Comparison of ENCODE assay signal across 8 cellular contexts in genomic region chr19:36837902-36838783, GRCh38. TPM values are rescaled to one million over a fixed set of nuclear protein-coding genes. Genes with fewer than 3 reads are reported as not detected.
A peak's percentile ranks its signal among the peaks of the same experiment; 100 is the strongest.
DNase-seq lines count a peak whose midpoint lies in the region; ATAC-seq and TF ChIP-seq lines count a peak whose summit lies in the region.

Gene ZNF790 (minus strand): TSS chr19:36838387. CDS start chr19:36825619, 12,768 bp downstream.

- TF ChIP-seq CTCF in HL-60 (IDR thresholded peaks at IDR 0.05; ENCODE audit: insufficient read depth, low read length) (no peak), esophagus squamous epithelium (IDR thresholded peaks at IDR 0.05) (no peak)

- 1% methylated on average over 28 to 34 of the region's 56 CpGs for WGBS in esophagus squamous epithelium, 2 donors

- peak within 1 kb of the TSS in 2 of 7 donors; percentile 45 to 54 for H3K27ac Mint-ChIP-seq in CD4-positive, alpha-beta memory T cell

- peaks cover 0 to 41% (median 29%) of the 10 kb centered on the region in 8 donors for H3K9me3 Mint-ChIP-seq in CD4-positive, alpha-beta memory T cell

- H3K9me3 ChIP-seq in CD4-positive, alpha-beta memory T cell (ENCODE audit: control insufficient read depth in 1 of 2, low read length in 2 of 2) = peaks cover 0 to 22% of the 10 kb centered on the region in 2 donors
- H3K9me3 ChIP-seq in esophagus squamous epithelium = peaks cover 0 to 44% (median 22%) of the 10 kb centered on the region in 3 donors
- H3K9me3 ChIP-seq in muscle layer of duodenum (ENCODE audit: control insufficient read depth in 1 of 2, low read length in 2 of 2) = peaks cover 9 to 36% of the 10 kb centered on the region in 2 donors

- H3K4me1 Mint-ChIP-seq in CD4-positive, alpha-beta memory T cell = peaks cover 0 to 13% (median 5%) of the 10 kb centered on the region in 4 donors

- peak within 1 kb of the TSS; percentile 73 for H3K27ac ChIP-seq in CD4-positive, alpha-beta memory T cell (ENCODE audit: low read depth, low read length)
- H3K27ac ChIP-seq in HL-60 (replicated peaks) (peak within 1 kb of the TSS; percentile 91), esophagus squamous epithelium (peak within 1 kb of the TSS; percentile 89 to 95 (median 91)), muscle layer of duodenum (ENCODE audit: low read length) (peak within 1 kb of the TSS; percentile 88)

- no peaks in the 10 kb centered on the region for H3K27me3 Mint-ChIP-seq in CD4-positive, alpha-beta memory T cell

- ATAC-seq in GM19455 (IDR thresholded peaks at IDR 0.05; ENCODE audit: unreplicated experiment) = peak; percentile 88

- peak; percentile 88 to 94 (median 91) for DNase-seq in CD4-positive, alpha-beta memory T cell
- peak; percentile 93 to 94 for DNase-seq in HL-60 (ENCODE audit: low read depth in 1 of 2, low spot score in 1 of 2)
- peak; percentile 98 for DNase-seq in OCI-M1 (lab: John Stamatoyannopoulos, UW)
- DNase-seq in activated T-cell treated with anti-CD3 and anti-CD28 coated beads, Interleukin-2, amount 50 U/mL, for 48 hours = peak; percentile 89
- peak; percentile 64 for DNase-seq in esophagus squamous epithelium (lab: John Stamatoyannopoulos, UW)
- peak; percentile 58 for DNase-seq in stimulated activated CD8-positive, alpha-beta memory T cell treated with anti-CD3 and anti-CD28 coated beads, Interleukin-7, amount 100 ng/mL, for 24 hours (ENCODE audit: low read depth)

- CTCF ChIA-PET in CD4-positive, alpha-beta memory T cell (lab: Charles Lee; ENCODE audit: partially characterized antibody) = interaction anchor here (0.9 to 1.5 kb wide), 5 partner anchors 8 to 135 kb away, joined by 3 to 8 read pairs (median 4); partner anchors contain the start of gene ZNF345

- H3K27me3 ChIP-seq in CD4-positive, alpha-beta memory T cell (ENCODE audit: insufficient read depth, low read length) = no peaks in the 10 kb centered on the region
- H3K27me3 ChIP-seq in HL-60 (ENCODE audit: insufficient read depth, poor library complexity, severe bottlenecking) (no peaks in the 10 kb centered on the region), esophagus squamous epithelium (no peaks in the 10 kb centered on the region), muscle layer of duodenum (ENCODE audit: low read depth, low read length) (no peaks in the 10 kb centered on the region)

- H3K4me1 ChIP-seq in CD4-positive, alpha-beta memory T cell (ENCODE audit: insufficient read depth, low read length) = peaks cover 18% of the 10 kb centered on the region
- H3K4me1 ChIP-seq in esophagus squamous epithelium = peaks cover 7 to 24% (median 13%) of the 10 kb centered on the region in 3 donors
- H3K4me1 ChIP-seq in muscle layer of duodenum (ENCODE audit: control insufficient read depth in 1 of 2, insufficient read depth in 2 of 2, low read length in 2 of 2) = peaks cover 7% of the 10 kb centered on the region in 2 donors

- no peaks in the 10 kb centered on the region for H3K36me3 ChIP-seq in CD4-positive, alpha-beta memory T cell (ENCODE audit: insufficient read depth, low read length)
- H3K36me3 ChIP-seq in esophagus squamous epithelium (peaks cover 0 to 38% (median 5%) of the 10 kb centered on the region in 3 donors), muscle layer of duodenum (ENCODE audit: control insufficient read depth in 1 of 2, insufficient read depth in 2 of 2, low read length in 2 of 2) (peaks cover 7 to 30% of the 10 kb centered on the region in 2 donors)

- H3K4me3 Mint-ChIP-seq in CD4-positive, alpha-beta memory T cell = peak within 1 kb of the TSS in 4 of 8 donors; percentile 31 to 71 (median 44)

- intact Hi-C loops in CD4-positive, alpha-beta memory T cell (cut with micrococcal nuclease) = loop anchor here (1.0 to 5.0 kb wide), 9 partner anchors 12 to 349 kb away; partner anchors contain the start of genes ZNF345, ZNF382, ZNF461 and ZNF566
- intact Hi-C loops in esophagus squamous epithelium (cut with DNase I) = no loop called here

- peak within 1 kb of the TSS; percentile 48 to 97 for H3K4me3 ChIP-seq in CD4-positive, alpha-beta memory T cell (ENCODE audit: low read length in 2 of 2)
- H3K4me3 ChIP-seq in HL-60 (replicated peaks; ENCODE audit: insufficient read depth, low read length) (peak within 1 kb of the TSS; percentile 45), esophagus squamous epithelium (peak within 1 kb of the TSS; percentile 66 to 87 (median 77)), muscle layer of duodenum (ENCODE audit: low read depth in 1 of 2, low read length in 2 of 2) (peak within 1 kb of the TSS; percentile 91 to 94)

- TF ChIP-seq POLR2A in esophagus squamous epithelium (IDR thresholded peaks at IDR 0.05) = peak in 1 of 4 donors; percentile 20

- POLR2A ChIA-PET in CD4-positive, alpha-beta memory T cell (lab: Charles Lee; ENCODE audit: partially characterized antibody) = interaction anchor here (0.5 to 5.0 kb wide), 21 partner anchors 12 to 857 kb away, joined by 3 to 183 read pairs (median 4); partner anchors contain the start of genes ZFP14, ZNF260, ZNF345 and ZNF383

- peaks cover 29 to 46% of the 10 kb centered on the region in 2 donors for H3K36me3 Mint-ChIP-seq in CD4-positive, alpha-beta memory T cell

RNA-seq across cellular contexts. Expression of gene ZNF790, which starts in this region (rescaled TPM):
- total RNA-seq in CD4-positive, alpha-beta memory T cell = 10 to 100 TPM; 12.4 to 13.4 TPM
- 1 to 10 TPM; 5.1 to 6.6 TPM for polyA plus RNA-seq in CD4-positive, alpha-beta memory T cell
- total RNA-seq in esophagus squamous epithelium = 1 to 10 TPM; 2.4 to 7.1 (median 4.1) TPM

Comparison
In these comparisons a context has a peak if more than half of its experiments do, and no peak if none do; other contexts are left out.
1. Peak in every context shown above with its lines: DNase-seq, ATAC-seq, H3K4me3 ChIP-seq and H3K27ac ChIP-seq.